ENCODE assay signal across 1 cellular context in genomic region chr17:41835800-41836549, GRCh38.
TF ChIP-seq lines count a peak whose summit lies in the region.

Gene NT5C3B (minus strand): TSS chr17:41836232. CDS start chr17:41836193, 39 bp downstream.

TF ChIP-seq in GM12878, 131 proteins besides CTCF, POLR2A, EP300 and RAD21 (continued from another document):
- TF ChIP-seq PBX3 (IDR thresholded peaks at IDR 0.05; ENCODE audit: insufficient replicate concordance, low read depth, low read length) (no peak), NRF1 (conservative IDR thresholded peaks at IDR 0.05; ENCODE audit: low read depth, low read length) (peak; percentile 30; the same call in 1 of the 2 replicates), CEBPB (IDR thresholded peaks at IDR 0.05; ENCODE audit: borderline replicate concordance in 1 of 2, low read depth in 2 of 2, low read length in 2 of 2) (no peak), BHLHE40 (IDR thresholded peaks at IDR 0.05; ENCODE audit: borderline replicate concordance in 1 of 2, low read depth in 2 of 2, low read length in 1 of 2) (peak in 1 of 2 experiments; percentile 29; a peak in 1 of 4 replicates), GATAD2B (conservative IDR thresholded peaks at IDR 0.05; ENCODE audit: low read depth) (peak; percentile 51), ZNF687 (IDR thresholded peaks at IDR 0.05) (peak; percentile 47), TARDBP (IDR thresholded peaks at IDR 0.05; ENCODE audit: borderline replicate concordance) (no peak), NR2F1 (conservative IDR thresholded peaks at IDR 0.05) (peak; percentile 34; the same call in 1 of the 2 replicates), HSF1 (IDR thresholded peaks at IDR 0.05; ENCODE audit: low read depth, low read length) (no peak), EGR1 (IDR thresholded peaks at IDR 0.05; ENCODE audit: borderline replicate concordance in 1 of 2, low read depth in 2 of 2, low read length in 2 of 2) (peak in 1 of 2 experiments; percentile 38; a peak in 1 of 3 replicates), DPF2 (IDR thresholded peaks at IDR 0.05) (0 out of 2 replicates have a peak, but pooled peaks have one; percentile 21), BCL3 (IDR thresholded peaks at IDR 0.05; ENCODE audit: borderline replicate concordance, insufficient read depth, low read depth, low read length, poor library complexity, severe bottlenecking) (no peak), BMI1 (IDR thresholded peaks at IDR 0.05; ENCODE audit: borderline replicate concordance) (no peak)
